Comparison of ENCODE assay signal across 10 cellular contexts in the genomic region with DNA sequence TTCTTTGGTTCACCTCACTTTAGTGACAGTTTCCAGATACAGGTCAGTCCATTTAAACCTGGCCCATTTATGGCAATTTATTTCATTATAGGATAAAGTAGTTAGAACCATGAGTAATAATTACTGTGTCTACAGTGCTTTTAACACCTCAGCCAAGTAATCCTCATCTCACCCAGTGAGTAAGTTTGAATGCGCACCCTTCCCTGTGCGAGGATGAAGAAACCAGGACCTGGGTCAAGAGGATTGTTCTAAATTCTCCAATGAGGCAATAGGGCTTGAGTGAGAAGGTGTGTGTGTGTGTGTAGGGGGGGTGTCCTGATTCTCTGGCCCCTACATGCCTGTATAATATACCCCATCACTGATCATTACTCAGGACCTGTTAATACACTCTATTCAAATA. TPM values are rescaled to one million over a fixed set of nuclear protein-coding genes. Genes with fewer than 3 reads are reported as not detected.
DNase-seq lines count a peak whose midpoint lies in the region; ATAC-seq and TF ChIP-seq lines count a peak whose summit lies in the region.
"Had no signal": no experiment of that assay in that cellular context is flagged by ENCODE, and none has a peak within 500 bp of the region (broad histone marks: within the 10 kb centered on the region; RNA-seq: fewer than 3 reads in every experiment).

No MANE protein-coding gene starts in this region.

- no peaks in the 10 kb centered on the region for H3K9me3 Mint-ChIP-seq in CD8-positive, alpha-beta memory T cell
- H3K9me3 Mint-ChIP-seq in central memory CD8-positive, alpha-beta T cell: no peaks in the 10 kb centered on the region
- no peaks in the 10 kb centered on the region for H3K9me3 Mint-ChIP-seq in natural killer cell

- H3K36me3 Mint-ChIP-seq in CD8-positive, alpha-beta memory T cell: peaks cover 0 to 3% (median 0%) of the 10 kb centered on the region in 3 donors
- H3K36me3 Mint-ChIP-seq in central memory CD8-positive, alpha-beta T cell (ENCODE audit: insufficient read depth): no peaks in the 10 kb centered on the region
- H3K36me3 Mint-ChIP-seq in natural killer cell: no peaks in the 10 kb centered on the region

- H3K27me3 Mint-ChIP-seq in CD8-positive, alpha-beta memory T cell: peaks cover 20 to 37% of the 10 kb centered on the region in 2 donors
- H3K27me3 Mint-ChIP-seq in central memory CD8-positive, alpha-beta T cell: peaks cover 24% of the 10 kb centered on the region
- peaks cover 36% of the 10 kb centered on the region in 2 donors for H3K27me3 Mint-ChIP-seq in natural killer cell (ENCODE audit: low read depth in 2 of 2)

- H3K27me3 ChIP-seq in CD8-positive, alpha-beta memory T cell (ENCODE audit: insufficient read depth, low read length, poor library complexity, severe bottlenecking): no peaks in the 10 kb centered on the region
- H3K27me3 ChIP-seq in Loucy (ENCODE audit: insufficient read depth, low read length, poor library complexity, severe bottlenecking) (no peaks in the 10 kb centered on the region), MG63 (no peaks in the 10 kb centered on the region)

- H4K20me1 ChIP-seq in Loucy (ENCODE audit: insufficient read depth, low read length, poor library complexity, severe bottlenecking): peaks cover 13% of the 10 kb centered on the region

- H3K9me3 ChIP-seq in CD8-positive, alpha-beta memory T cell (ENCODE audit: low read length): no peaks in the 10 kb centered on the region
- H3K9me3 ChIP-seq in Loucy (ENCODE audit: insufficient read depth, low read depth, low read length): no peaks in the 10 kb centered on the region
- H3K9me3 ChIP-seq in MG63: no peaks in the 10 kb centered on the region; the same call in 1 of the 2 replicates

- intact Hi-C loops in natural killer cell (cut with micrococcal nuclease): no loop called here

- peaks cover 7 to 14% (median 12%) of the 10 kb centered on the region in 3 donors for H3K4me1 Mint-ChIP-seq in CD8-positive, alpha-beta memory T cell
- peaks cover 9% of the 10 kb centered on the region for H3K4me1 Mint-ChIP-seq in central memory CD8-positive, alpha-beta T cell
- H3K4me1 Mint-ChIP-seq in natural killer cell: peaks cover 4 to 11% of the 10 kb centered on the region in 2 donors

- no peak for DNase-seq in CD8-positive, alpha-beta memory T cell
- no peak for DNase-seq in central memory CD8-positive, alpha-beta T cell (ENCODE audit: low spot score in 2 of 2)
- DNase-seq in natural killer cell (no peak), MG63 (no peak), NCI-H345 treated with DMSO at 0.1 percent for 48 hours (lab: John Stamatoyannopoulos, UW; ENCODE audit: unreplicated experiment) (no peak)
- DNase-seq: cerebellar nuclear complex, foreskin melanocyte had no signal

- peak overlapping the region; percentile 63 to 85 (median 78) for H3K4me3 Mint-ChIP-seq in CD8-positive, alpha-beta memory T cell
- peak overlapping the region; percentile 58 for H3K4me3 Mint-ChIP-seq in central memory CD8-positive, alpha-beta T cell
- H3K4me3 Mint-ChIP-seq in natural killer cell: peak overlapping the region; percentile 76

- no peaks in the 10 kb centered on the region for H3F3A ChIP-seq in Loucy (ENCODE audit: low read depth)

- no peaks in the 10 kb centered on the region for H3K9me2 ChIP-seq in Loucy (replicated peaks; ENCODE audit: low read depth, low read length)

- CTCF ChIA-PET in CD8-positive, alpha-beta memory T cell (lab: Charles Lee): no interaction called here

- TF ChIP-seq CTCF in Loucy (conservative IDR thresholded peaks at IDR 0.05; ENCODE audit: low read length) (no peak), natural killer cell (IDR thresholded peaks at IDR 0.05) (no peak)

- H3K4me2 ChIP-seq in Loucy (ENCODE audit: low read depth, low read length, poor library complexity, severe bottlenecking): peak overlapping the region; percentile 86

- H2AFZ ChIP-seq in Loucy (ENCODE audit: low read length): no peak overlapping the region

- no peak overlapping the region for H3K27ac ChIP-seq in CD8-positive, alpha-beta memory T cell (ENCODE audit: low read depth, low read length)

- ATAC-seq in central memory CD8-positive, alpha-beta T cell (replicated peaks; ENCODE audit: extremely low read depth, poor library complexity, severe bottlenecking): no peak
- no peak for ATAC-seq in natural killer cell
- ATAC-seq in HG02840 (IDR thresholded peaks at IDR 0.05; ENCODE audit: low FRiP score, unreplicated experiment): no peak
- ATAC-seq in HG03108 (IDR thresholded peaks at IDR 0.05; ENCODE audit: unreplicated experiment): no peak

- POLR2A ChIA-PET in CD8-positive, alpha-beta memory T cell (lab: Charles Lee): no interaction called here

- no peak overlapping the region for H3K4me3 ChIP-seq in CD8-positive, alpha-beta memory T cell (ENCODE audit: low read length)
- no peak overlapping the region for H3K4me3 ChIP-seq in Loucy (ENCODE audit: low read length, poor library complexity, severe bottlenecking)
- no peak overlapping the region; the same call in 1 of the 2 replicates for H3K4me3 ChIP-seq in MG63

- no peak overlapping the region for H3K9ac ChIP-seq in Loucy (ENCODE audit: low read depth, low read length, poor library complexity, severe bottlenecking)

- H3K27ac Mint-ChIP-seq in CD8-positive, alpha-beta memory T cell: peak overlapping the region in 2 of 8 donors; percentile 23 to 25
- no peak overlapping the region for H3K27ac Mint-ChIP-seq in central memory CD8-positive, alpha-beta T cell (ENCODE audit: low read depth)
- no peak overlapping the region for H3K27ac Mint-ChIP-seq in natural killer cell

- peaks cover 7% of the 10 kb centered on the region for H3K4me1 ChIP-seq in CD8-positive, alpha-beta memory T cell (ENCODE audit: insufficient read depth, low read length)
- peaks cover 26% of the 10 kb centered on the region for H3K4me1 ChIP-seq in Loucy (ENCODE audit: insufficient read depth, low read length, poor library complexity, severe bottlenecking)

- peaks cover 39% of the 10 kb centered on the region for H3K79me2 ChIP-seq in Loucy (ENCODE audit: insufficient read depth, low read length)

- H3K36me3 ChIP-seq in CD8-positive, alpha-beta memory T cell (ENCODE audit: insufficient read depth, low read length): no peaks in the 10 kb centered on the region
- H3K36me3 ChIP-seq in Loucy (ENCODE audit: insufficient read depth, low read length) (no peaks in the 10 kb centered on the region), MG63 (peaks cover 5% of the 10 kb centered on the region)

RNA-seq across cellular contexts. Expression of a gene that starts 0.9 kb away (rescaled TPM):
- 1 to 10 TPM; 3.9 to 4.6 TPM for total RNA-seq in CD8-positive, alpha-beta memory T cell
- 0.12 TPM for polyA plus RNA-seq in CD8-positive, alpha-beta memory T cell
- total RNA-seq in natural killer cell: under 1 TPM; 0.21 to 0.80 (median 0.29) TPM
- 95.6 and 123 TPM in 2 replicates for total RNA-seq in MG63 (2014; rRNA removed; shearing (Covaris generic); ENCODE audit: low replicate concordance)

Comparison
In these comparisons a context has a peak if more than half of its experiments do, and no peak if none do; other contexts are left out.
1. RNA of a gene that starts 0.9 kb away (total RNA-seq): 95.6 to 123 TPM in MG63; 3.9 to 4.6 TPM in CD8-positive, alpha-beta memory T cell and 0.21 to 0.80 TPM in natural killer cell; every median in the first group is over 10 times any median in the second.
2. Peak in every context shown above with its lines, with median percentiles within 50 percentile points of each other: H3K4me3 Mint-ChIP-seq.